In genomic region chr6:17138033-17138432, GRCh38 we compare ENCODE assay signal across 9 cellular contexts. TPM values are rescaled to one million over a fixed set of nuclear protein-coding genes. Genes with fewer than 3 reads are reported as not detected.
"Had no signal": no experiment of that assay in that cellular context is flagged by ENCODE, and none has a peak within 500 bp of the region (broad histone marks: within the 10 kb centered on the region; RNA-seq: fewer than 3 reads in every experiment).

No MANE protein-coding gene starts in this region.

- H3K27ac ChIP-seq: HL-60 had no signal

- H3K4me1 Mint-ChIP-seq: IgD-negative memory B cell had no signal

- H3K4me3 ChIP-seq: K562 had no signal

- ATAC-seq: HepG2, K562 had no signal

- H3K4me3 Mint-ChIP-seq: IgD-negative memory B cell had no signal

- DNase-seq: IMR-90, KBM-7, KG1 had no signal

RNA-seq across cellular contexts. Expression of gene STMND1, which starts 36.2 kb away (rescaled TPM):
- total RNA-seq: HepG2, HT-29, HT1080, IMR-90, K562 had no signal
- polyA plus RNA-seq: HepG2, IgD-negative memory B cell, IMR-90, K562 had no signal
